18 cellular contexts compared by ENCODE assay signal in the genomic region with DNA sequence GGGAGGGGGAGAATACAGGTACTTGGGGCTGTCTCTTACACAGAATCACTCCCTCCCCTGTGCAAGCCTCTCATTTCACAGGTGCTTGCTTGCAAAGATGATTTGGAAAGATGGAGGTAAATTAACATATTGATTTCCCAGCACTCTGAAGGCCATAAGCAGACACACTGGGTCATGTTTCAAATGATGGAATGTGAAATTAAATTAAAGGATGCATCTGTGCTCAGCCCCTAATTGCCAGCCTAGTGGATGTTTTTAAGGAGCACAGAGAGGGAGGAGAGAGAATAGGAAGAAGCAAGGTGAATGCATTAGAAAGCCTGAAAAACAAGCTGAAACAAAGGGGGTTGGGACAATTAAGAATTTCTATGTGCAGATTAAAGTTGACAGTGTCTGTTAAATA.
"Had no signal": no experiment of that assay in that cellular context is flagged by ENCODE, and none has a peak within 500 bp of the region (broad histone marks: within the 10 kb centered on the region; RNA-seq: fewer than 3 reads in every experiment).

No MANE protein-coding gene starts in this region.

- DNase-seq: effector memory CD8-positive, alpha-beta T cell; esophagus squamous epithelium; foreskin fibroblast; heart left ventricle; hypothalamus; kidney glomerular epithelial cell; mesendoderm; naive B cell; posterior cingulate gyrus; spleen; stimulated activated CD4-positive, alpha-beta T cell treated with anti-CD3 and anti-CD28 coated beads, Interleukin-15, amount 100 ng/mL, for 24 hours; stimulated activated CD4-positive, alpha-beta T cell treated with anti-CD3 and anti-CD28 coated beads, Interleukin-1b, Interleukin-23, amount 100 ng/mL, for 48 hours; stimulated activated CD4-positive, alpha-beta T cell treated with anti-CD3 and anti-CD28 coated beads, Interleukin-4, amount 100 ng/mL, for 24 hours; tibial artery; upper lobe of left lung; uterus had no signal

- H3K4me3 ChIP-seq: esophagus squamous epithelium, heart left ventricle, spleen, tibial artery, upper lobe of left lung, uterus had no signal

- H3K9me3 ChIP-seq: esophagus squamous epithelium, heart left ventricle, spleen, tibial artery, upper lobe of left lung, uterus had no signal

- H3K4me1 ChIP-seq: esophagus squamous epithelium, heart left ventricle, tibial artery, upper lobe of left lung, uterus had no signal

- ATAC-seq: effector memory CD8-positive, alpha-beta T cell; heart left ventricle; sciatic nerve; stimulated activated memory B cell treated with anti-CD40 and anti-IgM and Interleukin-4, amounts not matched to agents 10 μg/mL and 1 μg/mL and 100 μg/mL, for 72 hours had no signal

- H3K27ac ChIP-seq: esophagus squamous epithelium, heart left ventricle, spleen, tibial artery, upper lobe of left lung, uterus had no signal

- H3K27me3 ChIP-seq: esophagus squamous epithelium, spleen, tibial artery, upper lobe of left lung, uterus had no signal

- H3K36me3 ChIP-seq: esophagus squamous epithelium, heart left ventricle, spleen, tibial artery, upper lobe of left lung, uterus had no signal
